Comparison of ENCODE assay signal across 16 cellular contexts in the genomic region with DNA sequence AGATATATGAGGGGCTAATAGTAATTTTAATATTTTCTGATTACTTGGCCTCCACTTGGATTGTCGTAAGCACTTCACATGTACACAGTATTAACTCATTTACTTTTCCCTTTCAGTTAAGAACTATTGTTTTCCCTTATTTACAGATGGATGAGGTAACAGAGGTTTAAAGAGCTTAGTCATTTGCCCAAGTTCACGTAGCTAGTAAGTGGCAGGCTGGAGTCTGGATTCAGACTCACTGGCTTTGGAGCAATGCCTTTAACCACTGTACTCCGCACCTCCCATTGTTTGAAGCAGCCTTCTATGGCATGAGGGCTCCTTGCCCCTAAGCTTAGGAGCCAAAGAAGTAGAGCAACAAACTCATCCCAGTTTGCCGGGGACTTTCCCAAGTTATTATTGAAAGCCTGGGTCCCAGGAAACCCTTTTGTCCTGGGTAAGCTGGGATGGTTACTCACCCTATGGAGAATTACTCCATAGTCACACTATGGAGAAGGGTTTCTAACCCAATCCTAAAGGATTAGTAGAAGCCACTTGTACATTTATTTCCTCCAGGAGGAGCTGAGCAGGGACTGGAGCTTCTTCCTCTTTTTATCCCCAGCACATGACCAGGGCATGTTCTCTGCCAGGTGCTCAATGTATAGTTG. TPM values are rescaled to one million over a fixed set of nuclear protein-coding genes. Genes with fewer than 3 reads are reported as not detected.
DNase-seq lines count a peak whose midpoint lies in the region; ATAC-seq and TF ChIP-seq lines count a peak whose summit lies in the region.
"Had no signal": no experiment of that assay in that cellular context is flagged by ENCODE, and none has a peak within 500 bp of the region (broad histone marks: within the 10 kb centered on the region; RNA-seq: fewer than 3 reads in every experiment).

No MANE protein-coding gene starts in this region.

- DNase-seq in AG08396 (ENCODE audit: low spot score) (peak; percentile 46), LHCN-M2 (ENCODE audit: low read depth) (peak; percentile 75), mammary epithelial cell (peak; percentile 79), kidney glomerular epithelial cell (lab: John Stamatoyannopoulos, UW) (peak; percentile 77), nephron progenitor cell (no peak), DMS153 (lab: John Stamatoyannopoulos, UW) (no peak)
- no peak for DNase-seq in stimulated activated naive CD8-positive, alpha-beta T cell treated with anti-CD3 and anti-CD28 coated beads, Interleukin-15, amount 100 ng/mL, for 72 hours
- DNase-seq: activated T-cell treated with anti-CD3 and anti-CD28 coated beads for 4 hours; effector CD4-positive, alpha-beta T cell; GF-D8; heart left ventricle; lower lobe of right lung had no signal

- H3K9me3 ChIP-seq in mammary epithelial cell (replicated peaks; ENCODE audit: insufficient read depth, low read length) = no peaks in the 10 kb centered on the region
- H3K9me3 ChIP-seq: heart left ventricle, lower lobe of right lung had no signal

- H3K36me3 ChIP-seq in mammary epithelial cell (ENCODE audit: insufficient read depth, low read length) = no peaks in the 10 kb centered on the region
- H3K36me3 ChIP-seq: heart left ventricle, lower lobe of right lung had no signal

- H3K27me3 ChIP-seq in mammary epithelial cell (ENCODE audit: insufficient read depth, low read length) = peaks cover 5% of the 10 kb centered on the region

- no peak for ATAC-seq in stimulated activated naive CD8-positive, alpha-beta T cell treated with anti-CD3 and anti-CD28 coated beads, Interleukin-15, amount 100 ng/mL, for 72 hours
- ATAC-seq in HG02759 (IDR thresholded peaks at IDR 0.05; ENCODE audit: unreplicated experiment) = no peak
- ATAC-seq: heart left ventricle, lower lobe of right lung had no signal

- no peaks in the 10 kb centered on the region for H4K20me1 ChIP-seq in mammary epithelial cell (ENCODE audit: insufficient read depth, low read length)

- intact Hi-C loops in mammary epithelial cell (cut with micrococcal nuclease) = no loop called here

- no peak for TF ChIP-seq CTCF in mammary epithelial cell (conservative IDR thresholded peaks at IDR 0.05 in 1 of 2, IDR thresholded peaks at IDR 0.05 in 1 of 2; ENCODE audit: extremely low read depth in 1 of 2, insufficient read depth in 1 of 2, low read depth in 1 of 2, low read length in 2 of 2)
- no peak for TF ChIP-seq CTCF in nephron progenitor cell (IDR thresholded peaks at IDR 0.05)

- in situ Hi-C loops in mammary epithelial cell (cut with MboI; ENCODE audit: low sequenced_read_pairs in 2 of 2) = loop anchor here in 1 of 2 donors (25.0 kb wide), 1 partner anchor 222 kb away; no protein-coding TSS in a partner anchor

- H3K4me2 ChIP-seq in mammary epithelial cell (ENCODE audit: insufficient read depth, low read depth, low read length) = no peak overlapping the region

- H3K4me1 ChIP-seq in mammary epithelial cell (ENCODE audit: insufficient read depth, low read length) = peaks cover 15% of the 10 kb centered on the region
- H3K4me1 ChIP-seq: lower lobe of right lung had no signal

- H3K4me1 Mint-ChIP-seq in stimulated activated naive CD8-positive, alpha-beta T cell treated with anti-CD3 and anti-CD28 coated beads, Interleukin-15, amount 100 ng/mL, for 72 hours = peaks cover 8% of the 10 kb centered on the region
- peaks cover 28% of the 10 kb centered on the region for H3K4me1 Mint-ChIP-seq in nephron progenitor cell
- H3K4me1 Mint-ChIP-seq: IgD-negative memory B cell had no signal

- no peaks in the 10 kb centered on the region for H3K9me3 Mint-ChIP-seq in stimulated activated naive CD8-positive, alpha-beta T cell treated with anti-CD3 and anti-CD28 coated beads, Interleukin-15, amount 100 ng/mL, for 72 hours
- no peaks in the 10 kb centered on the region for H3K9me3 Mint-ChIP-seq in nephron progenitor cell

- peaks cover 24% of the 10 kb centered on the region for H3K27me3 Mint-ChIP-seq in stimulated activated naive CD8-positive, alpha-beta T cell treated with anti-CD3 and anti-CD28 coated beads, Interleukin-15, amount 100 ng/mL, for 72 hours
- H3K27me3 Mint-ChIP-seq in nephron progenitor cell (ENCODE audit: low read depth, poor library complexity) = peaks cover 14% of the 10 kb centered on the region

- peaks cover 6% of the 10 kb centered on the region for H3K36me3 Mint-ChIP-seq in nephron progenitor cell (ENCODE audit: low read depth)
- H3K36me3 Mint-ChIP-seq: IgD-negative memory B cell had no signal

- BruUV-seq in mammary epithelial cell (replicated peaks; lab: Mats Ljungman, UMichigan) = no TSS peak

- H3K4me3 ChIP-seq in mammary epithelial cell (replicated peaks in 1 of 3; ENCODE audit: insufficient read depth in 1 of 3, low read depth in 2 of 3, low read length in 3 of 3) = no peak overlapping the region
- H3K4me3 ChIP-seq: heart left ventricle, lower lobe of right lung had no signal

- no peak overlapping the region for H3K4me3 Mint-ChIP-seq in stimulated activated naive CD8-positive, alpha-beta T cell treated with anti-CD3 and anti-CD28 coated beads, Interleukin-15, amount 100 ng/mL, for 72 hours
- no peak overlapping the region for H3K4me3 Mint-ChIP-seq in nephron progenitor cell
- H3K4me3 Mint-ChIP-seq: IgD-negative memory B cell had no signal

- dilution Hi-C loops in mammary epithelial cell (cut with HindIII; ENCODE audit: low sequenced_read_pairs) = loop anchor here (5.0 kb wide), 1 partner anchor 82 kb away; no protein-coding TSS in a partner anchor

- no peak overlapping the region for H3K9ac ChIP-seq in mammary epithelial cell (ENCODE audit: insufficient read depth, low read length)

- CTCF ChIA-PET in mammary epithelial cell (lab: Charles Lee; ENCODE audit: low non-redundant PET) = interaction anchor here (0.8 kb wide), 1 partner anchor 15 kb away, joined by 6 read pairs; no protein-coding TSS in a partner anchor

- H3K27ac Mint-ChIP-seq in stimulated activated naive CD8-positive, alpha-beta T cell treated with anti-CD3 and anti-CD28 coated beads, Interleukin-15, amount 100 ng/mL, for 72 hours = no peak overlapping the region
- no peak overlapping the region for H3K27ac Mint-ChIP-seq in nephron progenitor cell
- H3K27ac Mint-ChIP-seq: IgD-negative memory B cell had no signal

- H2AFZ ChIP-seq in mammary epithelial cell (ENCODE audit: low read depth, low read length) = no peak overlapping the region

- WGBS in mammary epithelial cell (ENCODE audit: low coverage, missing lambda C conversion rate) = 59% methylated on average over 4 of the region's 4 CpGs

- H3K79me2 ChIP-seq in mammary epithelial cell (ENCODE audit: insufficient read depth, low read length) = no peaks in the 10 kb centered on the region

- H3K27ac ChIP-seq in mammary epithelial cell (ENCODE audit: insufficient read depth, low read depth, low read length) = no peak overlapping the region
- H3K27ac ChIP-seq: C4-2B, heart left ventricle, lower lobe of right lung, VCaP had no signal

RNA-seq across cellular contexts. Expression of a gene that starts 12.3 kb away (rescaled TPM):
- total RNA-seq in LHCN-M2 (2014; rRNA removed) (4.1 and 5.3 TPM in 2 replicates), mammary epithelial cell (1 to 10 TPM; 2.2 to 8.0 TPM)
- polyA plus RNA-seq in LHCN-M2 (2012) = 1.7 TPM
- polyA plus RNA-seq in mammary epithelial cell = 1.2 TPM
- 0.47 TPM for polyA minus RNA-seq in mammary epithelial cell
- polyA plus RNA-seq: IgD-negative memory B cell had no signal

RNA-seq across cellular contexts. Expression of a gene that starts 24.0 kb away (rescaled TPM):
- total RNA-seq in LHCN-M2 (2014; rRNA removed) (5.1 and 8.3 TPM in 2 replicates), mammary epithelial cell (10 to 100 TPM in 1 of 2 donors, 1 to 10 TPM in 1; 1.3 to 13.3 TPM)
- polyA plus RNA-seq in LHCN-M2 (2012) = 22.1 TPM
- 1.3 TPM for polyA plus RNA-seq in mammary epithelial cell
- polyA minus RNA-seq in mammary epithelial cell = 0.98 TPM
- polyA plus RNA-seq: IgD-negative memory B cell had no signal

RNA-seq across cellular contexts. Expression of a gene that starts 35.6 kb away (rescaled TPM):
- 10.5 and 15.0 TPM in 2 replicates for total RNA-seq in LHCN-M2 (2014; rRNA removed)
- 8.4 TPM for polyA plus RNA-seq in LHCN-M2 (2012)
- 10 to 100 TPM; 17.3 to 25.4 TPM for total RNA-seq in mammary epithelial cell
- 11.3 TPM for polyA plus RNA-seq in mammary epithelial cell
- 1.4 TPM for polyA minus RNA-seq in mammary epithelial cell

Comparison
In these comparisons a context has a peak if more than half of its experiments do, and no peak if none do; other contexts are left out.
1. DNase-seq: peak in AG08396 (single experiment), LHCN-M2 (single experiment), mammary epithelial cell (single experiment) and kidney glomerular epithelial cell (single experiment); none in stimulated activated naive CD8-positive, alpha-beta T cell treated with anti-CD3 and anti-CD28 coated beads, Interleukin-15, amount 100 ng/mL, for 72 hours (0 of 2), nephron progenitor cell (single experiment) and DMS153 (single experiment).